In the genomic region with DNA sequence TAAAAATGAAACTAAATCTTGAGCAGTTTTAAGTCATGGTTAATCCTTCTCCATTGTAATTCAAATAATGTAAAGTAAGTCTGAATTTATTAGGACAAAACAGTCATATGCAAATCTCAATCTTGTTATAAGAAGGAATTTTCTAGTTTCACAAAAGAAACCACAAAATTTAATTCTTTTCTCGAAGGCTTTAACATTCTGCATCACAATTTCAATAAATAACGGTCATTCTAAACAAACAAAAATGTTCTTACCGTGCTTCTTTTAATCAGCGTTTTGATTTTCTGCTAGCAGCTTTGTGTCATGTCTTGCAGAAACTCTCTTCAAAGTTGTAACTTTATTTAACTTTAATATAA, we compare ENCODE assay signal across 9 cellular contexts. TPM values are rescaled to one million over a fixed set of nuclear protein-coding genes. Genes with fewer than 3 reads are reported as not detected.
DNase-seq lines count a peak whose midpoint lies in the region; ATAC-seq and TF ChIP-seq lines count a peak whose summit lies in the region.
"Had no signal": no experiment of that assay in that cellular context is flagged by ENCODE, and none has a peak within 500 bp of the region (broad histone marks: within the 10 kb centered on the region; RNA-seq: fewer than 3 reads in every experiment).

No MANE protein-coding gene starts in this region.

- peaks cover 46 to 72% (median 62%) of the 10 kb centered on the region in 11 experiments for H3K27me3 ChIP-seq in BLaER1 treated with 17β-estradiol and CSF1 and Interleukin-3, amounts not matched to agents 10 nM and 100 nM
- H3K27me3 ChIP-seq in MM.1S (replicated peaks; ENCODE audit: insufficient read depth, low read length) (no peaks in the 10 kb centered on the region), colonic mucosa (no peaks in the 10 kb centered on the region), ovary (no peaks in the 10 kb centered on the region)

- peaks cover 10% of the 10 kb centered on the region; the same call in 1 of the 2 replicates for H3F3A ChIP-seq in MM.1S (ENCODE audit: insufficient read depth, low read length)

- peaks cover 0 to 8% (median 3%) of the 10 kb centered on the region in 11 experiments; a peak in 9 of 22 replicates for H3K9me3 ChIP-seq in BLaER1 treated with 17β-estradiol and CSF1 and Interleukin-3, amounts not matched to agents 10 nM and 100 nM (replicated peaks in 1 of 11)
- no peaks in the 10 kb centered on the region for H3K9me3 ChIP-seq in MM.1S (replicated peaks; ENCODE audit: insufficient read depth, low read length)
- no peaks in the 10 kb centered on the region for H3K9me3 ChIP-seq in colonic mucosa
- no peaks in the 10 kb centered on the region for H3K9me3 ChIP-seq in ovary

- H2AFZ ChIP-seq in MM.1S (ENCODE audit: low read length), result peak overlapping the region; percentile 96; the same call in 1 of the 2 replicates

- peaks cover 0 to 13% (median 5%) of the 10 kb centered on the region in 10 experiments; a peak in 8 of 20 replicates for H3K4me1 ChIP-seq in BLaER1 treated with 17β-estradiol and CSF1 and Interleukin-3, amounts not matched to agents 10 nM and 100 nM
- peaks cover 9% of the 10 kb centered on the region; the same call in 1 of the 2 replicates for H3K4me1 ChIP-seq in MM.1S (ENCODE audit: low read length)
- no peaks in the 10 kb centered on the region for H3K4me1 ChIP-seq in colonic mucosa
- peaks cover 2% of the 10 kb centered on the region for H3K4me1 ChIP-seq in ovary (ENCODE audit: insufficient read depth)

- 1 to 10% (median 1%) methylated on average over 4 of the region's 4 CpGs for WGBS in ovary, 3 donors

- no peak for TF ChIP-seq POLR2A in ovary (IDR thresholded peaks at IDR 0.05)
- no peak for TF ChIP-seq POLR2A in GM18505 (IDR thresholded peaks at IDR 0.05; ENCODE audit: borderline replicate concordance, extremely low read depth, insufficient read depth, insufficient read length)

- no peak for TF ChIP-seq CTCF in MM.1S (IDR thresholded peaks at IDR 0.05; ENCODE audit: low read length)
- no peak for TF ChIP-seq CTCF in colonic mucosa (IDR thresholded peaks at IDR 0.05)
- no peak for TF ChIP-seq CTCF in ovary (IDR thresholded peaks at IDR 0.05)

- H3K9me2 ChIP-seq in MM.1S (replicated peaks; ENCODE audit: insufficient read depth, low read length), result no peaks in the 10 kb centered on the region

- peak overlapping the region in 9 of 11 experiments; percentile 54 to 90 (median 73); a peak in 14 of 22 replicates for H3K4me2 ChIP-seq in BLaER1 treated with 17β-estradiol and CSF1 and Interleukin-3, amounts not matched to agents 10 nM and 100 nM
- peak overlapping the region; percentile 76 for H3K4me2 ChIP-seq in MM.1S (ENCODE audit: low read depth, low read length)

- H3K79me2 ChIP-seq in MM.1S (ENCODE audit: low read length), result no peaks in the 10 kb centered on the region

- peak overlapping the region in 3 of 11 experiments; percentile 72 to 78 (median 75); a peak in 6 of 22 replicates for H3K27ac ChIP-seq in BLaER1 treated with 17β-estradiol and CSF1 and Interleukin-3, amounts not matched to agents 10 nM and 100 nM
- no peak overlapping the region for H3K27ac ChIP-seq in MM.1S (ENCODE audit: low read length)
- peak overlapping the region; percentile 50 for H3K27ac ChIP-seq in colonic mucosa
- peak overlapping the region; percentile 63 to 92 for H3K27ac ChIP-seq in ovary

- no peaks in the 10 kb centered on the region for H3K36me3 ChIP-seq in BLaER1 treated with 17β-estradiol and CSF1 and Interleukin-3, amounts not matched to agents 10 nM and 100 nM
- H3K36me3 ChIP-seq in MM.1S (replicated peaks; ENCODE audit: insufficient read depth, low read length) (no peaks in the 10 kb centered on the region), colonic mucosa (no peaks in the 10 kb centered on the region), ovary (no peaks in the 10 kb centered on the region)

- intact Hi-C loops in colonic mucosa (cut with DNase I), result no loop called here
- intact Hi-C loops in ovary (cut with DNase I), result loop anchor here in 1 of 4 donors (10.0 kb wide), 1 partner anchor 496 kb away; no protein-coding TSS in a partner anchor

- H3K4me3 ChIP-seq in BLaER1 treated with 17β-estradiol and CSF1 and Interleukin-3, amounts not matched to agents 10 nM and 100 nM, result peak overlapping the region in 6 of 10 experiments; percentile 42 to 67 (median 59); a peak in 10 of 20 replicates
- H3K4me3 ChIP-seq in MM.1S (ENCODE audit: low read length), result peak overlapping the region; percentile 70
- H3K4me3 ChIP-seq in colonic mucosa, result peak overlapping the region; percentile 23
- H3K4me3 ChIP-seq in ovary, result peak overlapping the region; percentile 43

- ATAC-seq in HG02623 (IDR thresholded peaks at IDR 0.05; ENCODE audit: unreplicated experiment), result no peak
- no peak for ATAC-seq in HG02763 (IDR thresholded peaks at IDR 0.05; ENCODE audit: unreplicated experiment)
- ATAC-seq in GM18505 (IDR thresholded peaks at IDR 0.05; ENCODE audit: unreplicated experiment), result no peak

- H3K9ac ChIP-seq in BLaER1 treated with 17β-estradiol and CSF1 and Interleukin-3, amounts not matched to agents 10 nM and 100 nM, result peak overlapping the region in 2 of 11 experiments; percentile 71 to 75; a peak in 5 of 22 replicates
- H3K9ac ChIP-seq in MM.1S (ENCODE audit: low read length) (no peak overlapping the region; the same call in 1 of the 2 replicates), colonic mucosa (ENCODE audit: low read depth in 2 of 2, low read length in 2 of 2) (peak overlapping the region in 1 of 2 donors; percentile 70)

- DNase-seq in MM.1S (no peak), colonic mucosa (no peak), ovary (no peak), SK-N-DZ (ENCODE audit: low spot score) (no peak)
- DNase-seq: endodermal cell had no signal

- no peak for TF ChIP-seq EP300 in ovary (IDR thresholded peaks at IDR 0.05)

- no peaks in the 10 kb centered on the region; a peak in 2 of 22 replicates for H4K20me1 ChIP-seq in BLaER1 treated with 17β-estradiol and CSF1 and Interleukin-3, amounts not matched to agents 10 nM and 100 nM
- no peaks in the 10 kb centered on the region for H4K20me1 ChIP-seq in MM.1S (ENCODE audit: insufficient read depth, low read length)

RNA-seq across cellular contexts. Expression of a gene that starts 0.2 kb away (rescaled TPM):
- total RNA-seq in colonic mucosa, result 1 to 10 TPM; 1.7 to 6.7 TPM
- 10 to 100 TPM; 16.4 to 60.4 (median 26.0) TPM for total RNA-seq in ovary
- 10 to 100 TPM; 27.1 to 31.6 TPM for polyA plus RNA-seq in ovary
- not detected in 2 replicates for polyA plus RNA-seq in SK-N-DZ (2014; cell fraction: cytosol; rRNA removed)
- not detected in 2 replicates for polyA plus RNA-seq in SK-N-DZ (2014; cell fraction: nucleus; rRNA removed)
- total RNA-seq: endodermal cell had no signal

RNA-seq across cellular contexts. Expression of a gene that starts 12.4 kb away (rescaled TPM):
- not detected for total RNA-seq in colonic mucosa
- not detected for total RNA-seq in ovary
- not detected for polyA plus RNA-seq in ovary
- not detected in 2 replicates for polyA plus RNA-seq in SK-N-DZ (2014; cell fraction: cytosol; rRNA removed)
- polyA plus RNA-seq in SK-N-DZ (2014; cell fraction: nucleus; rRNA removed), result not detected in 2 replicates
- total RNA-seq: endodermal cell had no signal

RNA-seq across cellular contexts. Expression of a gene that starts 41.6 kb away (rescaled TPM):
- total RNA-seq in colonic mucosa (under 1 TPM; 0.40 to 0.61 TPM), ovary (under 1 TPM in 2 of 7 donors, not detected in 5; 0.28 to 0.50 TPM)
- 1 to 10 TPM in 1 of 2 donors, under 1 TPM in 1; 0.17 to 1.1 TPM for polyA plus RNA-seq in ovary
- not detected in 2 replicates for polyA plus RNA-seq in SK-N-DZ (2014; cell fraction: cytosol; rRNA removed)
- polyA plus RNA-seq in SK-N-DZ (2014; cell fraction: nucleus; rRNA removed), result not detected in 2 replicates
- total RNA-seq: endodermal cell had no signal
